In the genomic region with DNA sequence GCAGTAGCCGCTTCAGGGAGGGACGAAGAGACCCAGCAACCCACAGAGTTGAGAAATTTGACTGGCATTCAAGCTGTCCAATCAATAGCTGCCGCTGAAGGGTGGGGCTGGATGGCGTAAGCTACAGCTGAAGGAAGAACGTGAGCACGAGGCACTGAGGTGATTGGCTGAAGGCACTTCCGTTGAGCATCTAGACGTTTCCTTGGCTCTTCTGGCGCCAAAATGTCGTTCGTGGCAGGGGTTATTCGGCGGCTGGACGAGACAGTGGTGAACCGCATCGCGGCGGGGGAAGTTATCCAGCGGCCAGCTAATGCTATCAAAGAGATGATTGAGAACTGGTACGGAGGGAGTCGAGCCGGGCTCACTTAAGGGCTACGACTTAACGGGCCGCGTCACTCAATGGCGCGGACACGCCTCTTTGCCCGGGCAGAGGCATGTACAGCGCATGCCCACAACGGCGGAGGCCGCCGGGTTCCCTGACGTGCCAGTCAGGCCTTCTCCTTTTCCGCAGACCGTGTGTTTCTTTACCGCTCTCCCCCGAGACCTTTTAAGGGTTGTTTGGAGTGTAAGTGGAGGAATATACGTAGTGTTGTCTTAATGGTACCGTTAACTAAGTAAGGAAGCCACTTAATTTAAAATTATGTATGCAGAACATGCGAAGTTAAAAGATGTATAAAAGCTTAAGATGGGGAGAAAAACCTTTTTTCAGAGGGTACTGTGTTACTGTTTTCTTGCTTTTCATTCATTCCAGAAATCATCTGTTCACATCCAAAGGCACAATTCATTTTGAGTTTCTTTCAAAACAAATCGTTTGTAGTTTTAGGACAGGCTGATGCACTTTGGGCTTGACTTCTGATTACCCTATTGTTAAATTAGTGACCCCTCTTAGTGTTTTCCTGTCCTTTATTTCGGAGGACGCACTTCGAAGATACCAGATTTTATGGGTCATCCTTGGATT, we compare ENCODE assay signal across 1 cellular context.
TF ChIP-seq lines count a peak whose summit lies in the region.

A gene (plus strand): TSS at position 193 of the 958 bp plus-strand sequence. CDS start 30 bp downstream, at position 223.

TF ChIP-seq in HEK293, 187 proteins besides CTCF, POLR2A, EP300 and RAD21 (continued from another document):
- TF ChIP-seq, protein P1, sequence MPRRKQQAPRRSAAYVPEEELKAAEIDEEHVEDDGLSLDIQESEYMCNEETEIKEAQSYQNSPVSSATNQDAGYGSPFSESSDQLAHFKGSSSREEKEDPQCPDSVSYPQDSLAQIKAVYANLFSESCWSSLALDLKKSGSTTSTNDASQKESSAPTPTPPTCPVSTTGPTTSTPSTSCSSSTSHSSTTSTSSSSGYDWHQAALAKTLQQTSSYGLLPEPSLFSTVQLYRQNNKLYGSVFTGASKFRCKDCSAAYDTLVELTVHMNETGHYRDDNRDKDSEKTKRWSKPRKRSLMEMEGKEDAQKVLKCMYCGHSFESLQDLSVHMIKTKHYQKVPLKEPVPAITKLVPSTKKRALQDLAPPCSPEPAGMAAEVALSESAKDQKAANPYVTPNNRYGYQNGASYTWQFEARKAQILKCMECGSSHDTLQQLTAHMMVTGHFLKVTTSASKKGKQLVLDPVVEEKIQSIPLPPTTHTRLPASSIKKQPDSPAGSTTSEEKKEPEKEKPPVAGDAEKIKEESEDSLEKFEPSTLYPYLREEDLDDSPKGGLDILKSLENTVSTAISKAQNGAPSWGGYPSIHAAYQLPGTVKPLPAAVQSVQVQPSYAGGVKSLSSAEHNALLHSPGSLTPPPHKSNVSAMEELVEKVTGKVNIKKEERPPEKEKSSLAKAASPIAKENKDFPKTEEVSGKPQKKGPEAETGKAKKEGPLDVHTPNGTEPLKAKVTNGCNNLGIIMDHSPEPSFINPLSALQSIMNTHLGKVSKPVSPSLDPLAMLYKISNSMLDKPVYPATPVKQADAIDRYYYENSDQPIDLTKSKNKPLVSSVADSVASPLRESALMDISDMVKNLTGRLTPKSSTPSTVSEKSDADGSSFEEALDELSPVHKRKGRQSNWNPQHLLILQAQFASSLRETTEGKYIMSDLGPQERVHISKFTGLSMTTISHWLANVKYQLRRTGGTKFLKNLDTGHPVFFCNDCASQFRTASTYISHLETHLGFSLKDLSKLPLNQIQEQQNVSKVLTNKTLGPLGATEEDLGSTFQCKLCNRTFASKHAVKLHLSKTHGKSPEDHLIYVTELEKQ (tag by site-specific recombination; IDR thresholded peaks at IDR 0.05; ENCODE audit: borderline replicate concordance): no peak
- TF ChIP-seq ZBTB8A (tag by site-specific recombination; IDR thresholded peaks at IDR 0.05) (no peak), SALL2 (tag by site-specific recombination; IDR thresholded peaks at IDR 0.05; ENCODE audit: borderline replicate concordance) (no peak), ZNF248 (tag by site-specific recombination; IDR thresholded peaks at IDR 0.05) (no peak), KLF1 (tag by site-specific recombination; IDR thresholded peaks at IDR 0.05) (peak; percentile 84), ZNF747 (tag by site-specific recombination; IDR thresholded peaks at IDR 0.05) (no peak), SP3 (tag by site-specific recombination; IDR thresholded peaks at IDR 0.05) (peak; percentile 88), KLF7 (tag by site-specific recombination; IDR thresholded peaks at IDR 0.05; ENCODE audit: borderline replicate concordance) (peak; percentile 96), ZNF791 (tag by site-specific recombination; IDR thresholded peaks at IDR 0.05) (no peak), HOXC10 (CRISPR knock-in tag; IDR thresholded peaks at IDR 0.05) (no peak), RBAK (tag by site-specific recombination; IDR thresholded peaks at IDR 0.05) (no peak), ZBTB7A (tag by site-specific recombination; IDR thresholded peaks at IDR 0.05; ENCODE audit: low read depth) (no peak), ZNF664 (tag by site-specific recombination; IDR thresholded peaks at IDR 0.05) (no peak), ZNF138 (tag by site-specific recombination; IDR thresholded peaks at IDR 0.05; ENCODE audit: borderline replicate concordance) (no peak), ZNF654 (tag by site-specific recombination; IDR thresholded peaks at IDR 0.05; ENCODE audit: low read depth) (no peak), ZNF16 (tag by site-specific recombination; IDR thresholded peaks at IDR 0.05; ENCODE audit: low read depth) (no peak), ZNF184 (tag by site-specific recombination; IDR thresholded peaks at IDR 0.05) (no peak), ZBTB1 (tag by site-specific recombination; IDR thresholded peaks at IDR 0.05) (no peak), ZNF792 (tag by site-specific recombination; IDR thresholded peaks at IDR 0.05) (no peak), ZNF571 (tag by site-specific recombination; IDR thresholded peaks at IDR 0.05) (no peak), ZNF670 (tag by site-specific recombination; IDR thresholded peaks at IDR 0.05; ENCODE audit: low read depth) (no peak), ZNF501 (tag by site-specific recombination; IDR thresholded peaks at IDR 0.05) (no peak; the same call in 1 of the 2 replicates), ZNF701 (tag by site-specific recombination; IDR thresholded peaks at IDR 0.05) (no peak), KLF10 (tag by site-specific recombination; IDR thresholded peaks at IDR 0.05) (peak; percentile 98)
- TF ChIP-seq, protein P2, sequence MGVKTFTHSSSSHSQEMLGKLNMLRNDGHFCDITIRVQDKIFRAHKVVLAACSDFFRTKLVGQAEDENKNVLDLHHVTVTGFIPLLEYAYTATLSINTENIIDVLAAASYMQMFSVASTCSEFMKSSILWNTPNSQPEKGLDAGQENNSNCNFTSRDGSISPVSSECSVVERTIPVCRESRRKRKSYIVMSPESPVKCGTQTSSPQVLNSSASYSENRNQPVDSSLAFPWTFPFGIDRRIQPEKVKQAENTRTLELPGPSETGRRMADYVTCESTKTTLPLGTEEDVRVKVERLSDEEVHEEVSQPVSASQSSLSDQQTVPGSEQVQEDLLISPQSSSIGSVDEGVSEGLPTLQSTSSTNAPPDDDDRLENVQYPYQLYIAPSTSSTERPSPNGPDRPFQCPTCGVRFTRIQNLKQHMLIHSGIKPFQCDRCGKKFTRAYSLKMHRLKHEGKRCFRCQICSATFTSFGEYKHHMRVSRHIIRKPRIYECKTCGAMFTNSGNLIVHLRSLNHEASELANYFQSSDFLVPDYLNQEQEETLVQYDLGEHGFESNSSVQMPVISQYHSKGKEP (tag by site-specific recombination; IDR thresholded peaks at IDR 0.05): no peak
- TF ChIP-seq, protein P3, sequence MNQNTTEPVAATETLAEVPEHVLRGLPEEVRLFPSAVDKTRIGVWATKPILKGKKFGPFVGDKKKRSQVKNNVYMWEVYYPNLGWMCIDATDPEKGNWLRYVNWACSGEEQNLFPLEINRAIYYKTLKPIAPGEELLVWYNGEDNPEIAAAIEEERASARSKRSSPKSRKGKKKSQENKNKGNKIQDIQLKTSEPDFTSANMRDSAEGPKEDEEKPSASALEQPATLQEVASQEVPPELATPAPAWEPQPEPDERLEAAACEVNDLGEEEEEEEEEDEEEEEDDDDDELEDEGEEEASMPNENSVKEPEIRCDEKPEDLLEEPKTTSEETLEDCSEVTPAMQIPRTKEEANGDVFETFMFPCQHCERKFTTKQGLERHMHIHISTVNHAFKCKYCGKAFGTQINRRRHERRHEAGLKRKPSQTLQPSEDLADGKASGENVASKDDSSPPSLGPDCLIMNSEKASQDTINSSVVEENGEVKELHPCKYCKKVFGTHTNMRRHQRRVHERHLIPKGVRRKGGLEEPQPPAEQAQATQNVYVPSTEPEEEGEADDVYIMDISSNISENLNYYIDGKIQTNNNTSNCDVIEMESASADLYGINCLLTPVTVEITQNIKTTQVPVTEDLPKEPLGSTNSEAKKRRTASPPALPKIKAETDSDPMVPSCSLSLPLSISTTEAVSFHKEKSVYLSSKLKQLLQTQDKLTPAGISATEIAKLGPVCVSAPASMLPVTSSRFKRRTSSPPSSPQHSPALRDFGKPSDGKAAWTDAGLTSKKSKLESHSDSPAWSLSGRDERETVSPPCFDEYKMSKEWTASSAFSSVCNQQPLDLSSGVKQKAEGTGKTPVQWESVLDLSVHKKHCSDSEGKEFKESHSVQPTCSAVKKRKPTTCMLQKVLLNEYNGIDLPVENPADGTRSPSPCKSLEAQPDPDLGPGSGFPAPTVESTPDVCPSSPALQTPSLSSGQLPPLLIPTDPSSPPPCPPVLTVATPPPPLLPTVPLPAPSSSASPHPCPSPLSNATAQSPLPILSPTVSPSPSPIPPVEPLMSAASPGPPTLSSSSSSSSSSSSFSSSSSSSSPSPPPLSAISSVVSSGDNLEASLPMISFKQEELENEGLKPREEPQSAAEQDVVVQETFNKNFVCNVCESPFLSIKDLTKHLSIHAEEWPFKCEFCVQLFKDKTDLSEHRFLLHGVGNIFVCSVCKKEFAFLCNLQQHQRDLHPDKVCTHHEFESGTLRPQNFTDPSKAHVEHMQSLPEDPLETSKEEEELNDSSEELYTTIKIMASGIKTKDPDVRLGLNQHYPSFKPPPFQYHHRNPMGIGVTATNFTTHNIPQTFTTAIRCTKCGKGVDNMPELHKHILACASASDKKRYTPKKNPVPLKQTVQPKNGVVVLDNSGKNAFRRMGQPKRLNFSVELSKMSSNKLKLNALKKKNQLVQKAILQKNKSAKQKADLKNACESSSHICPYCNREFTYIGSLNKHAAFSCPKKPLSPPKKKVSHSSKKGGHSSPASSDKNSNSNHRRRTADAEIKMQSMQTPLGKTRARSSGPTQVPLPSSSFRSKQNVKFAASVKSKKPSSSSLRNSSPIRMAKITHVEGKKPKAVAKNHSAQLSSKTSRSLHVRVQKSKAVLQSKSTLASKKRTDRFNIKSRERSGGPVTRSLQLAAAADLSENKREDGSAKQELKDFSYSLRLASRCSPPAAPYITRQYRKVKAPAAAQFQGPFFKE (tag by site-specific recombination; IDR thresholded peaks at IDR 0.05; ENCODE audit: borderline replicate concordance): no peak
- TF ChIP-seq, protein P4, sequence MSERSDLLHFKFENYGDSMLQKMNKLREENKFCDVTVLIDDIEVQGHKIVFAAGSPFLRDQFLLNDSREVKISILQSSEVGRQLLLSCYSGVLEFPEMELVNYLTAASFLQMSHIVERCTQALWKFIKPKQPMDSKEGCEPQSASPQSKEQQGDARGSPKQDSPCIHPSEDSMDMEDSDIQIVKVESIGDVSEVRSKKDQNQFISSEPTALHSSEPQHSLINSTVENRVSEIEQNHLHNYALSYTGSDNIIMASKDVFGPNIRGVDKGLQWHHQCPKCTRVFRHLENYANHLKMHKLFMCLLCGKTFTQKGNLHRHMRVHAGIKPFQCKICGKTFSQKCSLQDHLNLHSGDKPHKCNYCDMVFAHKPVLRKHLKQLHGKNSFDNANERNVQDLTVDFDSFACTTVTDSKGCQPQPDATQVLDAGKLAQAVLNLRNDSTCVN (tag by site-specific recombination; optimal IDR thresholded peaks at IDR 0.05): no peak
- TF ChIP-seq, protein P5, sequence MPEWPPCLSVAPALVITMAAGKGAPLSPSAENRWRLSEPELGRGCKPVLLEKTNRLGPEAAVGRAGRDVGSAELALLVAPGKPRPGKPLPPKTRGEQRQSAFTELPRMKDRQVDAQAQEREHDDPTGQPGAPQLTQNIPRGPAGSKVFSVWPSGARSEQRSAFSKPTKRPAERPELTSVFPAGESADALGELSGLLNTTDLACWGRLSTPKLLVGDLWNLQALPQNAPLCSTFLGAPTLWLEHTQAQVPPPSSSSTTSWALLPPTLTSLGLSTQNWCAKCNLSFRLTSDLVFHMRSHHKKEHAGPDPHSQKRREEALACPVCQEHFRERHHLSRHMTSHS (tag by site-specific recombination; IDR thresholded peaks at IDR 0.05): no peak
- TF ChIP-seq, protein P6, sequence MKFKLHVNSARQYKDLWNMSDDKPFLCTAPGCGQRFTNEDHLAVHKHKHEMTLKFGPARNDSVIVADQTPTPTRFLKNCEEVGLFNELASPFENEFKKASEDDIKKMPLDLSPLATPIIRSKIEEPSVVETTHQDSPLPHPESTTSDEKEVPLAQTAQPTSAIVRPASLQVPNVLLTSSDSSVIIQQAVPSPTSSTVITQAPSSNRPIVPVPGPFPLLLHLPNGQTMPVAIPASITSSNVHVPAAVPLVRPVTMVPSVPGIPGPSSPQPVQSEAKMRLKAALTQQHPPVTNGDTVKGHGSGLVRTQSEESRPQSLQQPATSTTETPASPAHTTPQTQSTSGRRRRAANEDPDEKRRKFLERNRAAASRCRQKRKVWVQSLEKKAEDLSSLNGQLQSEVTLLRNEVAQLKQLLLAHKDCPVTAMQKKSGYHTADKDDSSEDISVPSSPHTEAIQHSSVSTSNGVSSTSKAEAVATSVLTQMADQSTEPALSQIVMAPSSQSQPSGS (tag by site-specific recombination; IDR thresholded peaks at IDR 0.05; ENCODE audit: low read depth): peak; percentile 58; the same call in 1 of the 2 replicates
